16 cellular contexts compared by ENCODE assay signal in genomic region chr12:127445583-127445982, GRCh38.
A peak's percentile ranks its signal among the peaks of the same experiment; 100 is the strongest.
DNase-seq lines count a peak whose midpoint lies in the region; ATAC-seq and TF ChIP-seq lines count a peak whose summit lies in the region.
"Had no signal": no experiment of that assay in that cellular context is flagged by ENCODE, and none has a peak within 500 bp of the region (broad histone marks: within the 10 kb centered on the region; RNA-seq: fewer than 3 reads in every experiment).

No MANE protein-coding gene starts in this region.

- POLR2A ChIA-PET in PC-3 (lab: Charles Lee; ENCODE audit: unreplicated experiment): no interaction called here

- H3K9me3 ChIP-seq in PC-3 (ENCODE audit: low read length): no peaks in the 10 kb centered on the region
- H3K9me3 ChIP-seq in psoas muscle: no peaks in the 10 kb centered on the region

- H3K36me3 ChIP-seq in PC-3 (ENCODE audit: low read depth, low read length): no peaks in the 10 kb centered on the region
- H3K36me3 ChIP-seq in psoas muscle (ENCODE audit: insufficient read depth in 1 of 2, low read depth in 1 of 2): no peaks in the 10 kb centered on the region

- H3K9ac ChIP-seq in PC-3 (ENCODE audit: low read length): no peak overlapping the region

- H3K4me3 ChIP-seq in PC-3 (ENCODE audit: low read length) (no peak overlapping the region), fibroblast of villous mesenchyme (ENCODE audit: low read depth, low read length) (no peak overlapping the region), psoas muscle (no peak overlapping the region)

- H3K9me2 ChIP-seq in PC-3 (replicated peaks; ENCODE audit: low read length): no peaks in the 10 kb centered on the region

- no peaks in the 10 kb centered on the region for H3K4me1 ChIP-seq in PC-3 (ENCODE audit: insufficient read depth, low read length)
- H3K4me1 ChIP-seq in psoas muscle: no peaks in the 10 kb centered on the region

- H3K27ac ChIP-seq in PC-3 (ENCODE audit: low read length): no peak overlapping the region
- no peak overlapping the region for H3K27ac ChIP-seq in psoas muscle
- H3K27ac ChIP-seq: 22Rv1, HL-60 had no signal

- peak; percentile 60 for DNase-seq in DMS79 treated with DMSO at 0.1 percent for 48 hours (lab: John Stamatoyannopoulos, UW)
- DNase-seq in DMS79 (lab: John Stamatoyannopoulos, UW): no peak
- DNase-seq in PC-3: no peak
- DNase-seq in fibroblast of villous mesenchyme (ENCODE audit: low read depth): peak; percentile 7
- no peak for DNase-seq in activated CD4-positive, alpha-beta T cell treated with anti-CD3 and anti-CD28 coated beads for 48 hours
- no peak for DNase-seq in psoas muscle
- DNase-seq: Calu3; CD4-positive, CD25-positive, alpha-beta regulatory T cell; DMS 273 treated with DMSO at 0.1 percent for 48 hours; GDM1; GOT3; H9 had no signal

- H2AFZ ChIP-seq in PC-3 (ENCODE audit: low read length): no peak overlapping the region

- CTCF ChIA-PET in PC-3 (lab: Charles Lee): no interaction called here

- intact Hi-C loops in PC-3 (cut with micrococcal nuclease): no loop called here
- intact Hi-C loops in psoas muscle (cut with DNase I): no loop called here

- H3K27me3 ChIP-seq in PC-3 (ENCODE audit: low read length) (peaks cover 30% of the 10 kb centered on the region), psoas muscle (ENCODE audit: insufficient read depth in 3 of 3, low read length in 2 of 3) (no peaks in the 10 kb centered on the region)

- WGBS in psoas muscle, 3 donors: 20 to 42% (median 35%) methylated on average over 1 of the region's 1 CpG

- H3F3A ChIP-seq in PC-3 (ENCODE audit: low read length, unreplicated experiment): no peaks in the 10 kb centered on the region

- H3K4me2 ChIP-seq in PC-3 (ENCODE audit: low read length): no peak overlapping the region

- no TSS peak for BruUV-seq in PC-3 (replicated peaks; lab: Mats Ljungman, UMichigan)

- no peaks in the 10 kb centered on the region for H4K20me1 ChIP-seq in PC-3 (ENCODE audit: low read length)

- peak; percentile 22; the same call in 1 of the 2 replicates for ATAC-seq in PC-3
- no peak for ATAC-seq in HG03108 (IDR thresholded peaks at IDR 0.05; ENCODE audit: unreplicated experiment)
- no peak for ATAC-seq in HG03025 (IDR thresholded peaks at IDR 0.05; ENCODE audit: low FRiP score, unreplicated experiment)
- no peak for ATAC-seq in psoas muscle

- no peaks in the 10 kb centered on the region for H3K79me2 ChIP-seq in PC-3 (ENCODE audit: low read length)

- TF ChIP-seq CTCF in PC-3 (conservative IDR thresholded peaks at IDR 0.05; ENCODE audit: low read depth, low read length) (no peak), fibroblast of villous mesenchyme (IDR thresholded peaks at IDR 0.05; ENCODE audit: insufficient read depth, low read depth, low read length) (no peak), psoas muscle (IDR thresholded peaks at IDR 0.05) (no peak)

Comparison
In these comparisons a context has a peak if more than half of its experiments do, and no peak if none do; other contexts are left out.
1. DNase-seq: peak in DMS79 treated with DMSO at 0.1 percent for 48 hours (single experiment) and fibroblast of villous mesenchyme (single experiment); none in DMS79 (single experiment), PC-3 (single experiment), activated CD4-positive, alpha-beta T cell treated with anti-CD3 and anti-CD28 coated beads for 48 hours (single experiment) and psoas muscle (0 of 2).